Comparison of ENCODE assay signal across 1 cellular context in the genomic region with DNA sequence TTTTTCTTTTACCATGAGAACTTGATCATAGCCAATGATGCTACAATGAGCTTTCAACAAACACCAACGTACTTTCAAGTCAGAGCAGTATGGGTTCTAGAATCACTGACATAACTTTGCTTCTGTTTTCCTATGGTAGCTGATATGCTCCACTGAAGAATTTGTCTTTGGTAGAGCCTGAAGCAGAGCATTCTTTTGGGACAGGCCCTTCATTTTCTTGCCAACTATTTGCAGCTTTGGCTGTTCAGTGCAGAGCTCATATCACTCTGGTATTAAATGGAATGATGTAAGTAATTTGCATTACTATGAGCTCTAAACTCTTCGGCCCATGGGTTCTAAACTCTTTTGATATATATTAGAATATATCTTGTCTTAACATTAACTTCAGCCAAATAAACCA.
TF ChIP-seq lines count a peak whose summit lies in the region.

No MANE protein-coding gene starts in this region.

TF ChIP-seq in SK-N-SH treated with all-trans-retinoic acid at 6 μM for 48 hours, 23 proteins besides CTCF, POLR2A, EP300 and RAD21:
- TF ChIP-seq, protein P1, sequence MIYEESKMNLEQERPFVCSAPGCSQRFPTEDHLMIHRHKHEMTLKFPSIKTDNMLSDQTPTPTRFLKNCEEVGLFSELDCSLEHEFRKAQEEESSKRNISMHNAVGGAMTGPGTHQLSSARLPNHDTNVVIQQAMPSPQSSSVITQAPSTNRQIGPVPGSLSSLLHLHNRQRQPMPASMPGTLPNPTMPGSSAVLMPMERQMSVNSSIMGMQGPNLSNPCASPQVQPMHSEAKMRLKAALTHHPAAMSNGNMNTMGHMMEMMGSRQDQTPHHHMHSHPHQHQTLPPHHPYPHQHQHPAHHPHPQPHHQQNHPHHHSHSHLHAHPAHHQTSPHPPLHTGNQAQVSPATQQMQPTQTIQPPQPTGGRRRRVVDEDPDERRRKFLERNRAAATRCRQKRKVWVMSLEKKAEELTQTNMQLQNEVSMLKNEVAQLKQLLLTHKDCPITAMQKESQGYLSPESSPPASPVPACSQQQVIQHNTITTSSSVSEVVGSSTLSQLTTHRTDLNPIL (CRISPR knock-in tag; IDR thresholded peaks at IDR 0.05; ENCODE audit: low read depth) = no peak
- TF ChIP-seq CSDC2 (CRISPR knock-in tag; IDR thresholded peaks at IDR 0.05) (no peak), BACH2 (CRISPR knock-in tag; IDR thresholded peaks at IDR 0.05; ENCODE audit: borderline replicate concordance) (no peak)
TF ChIP-seq in SK-N-SH treated with all-trans-retinoic acid at 6 μM for 48 hours: peak in this region for 0.
